Comparison of ENCODE assay signal across 18 cellular contexts in genomic region chr7:46461334-46461777, GRCh38.
"Had no signal": no experiment of that assay in that cellular context is flagged by ENCODE, and none has a peak within 500 bp of the region (broad histone marks: within the 10 kb centered on the region; RNA-seq: fewer than 3 reads in every experiment).

No MANE protein-coding gene starts in this region.

- DNase-seq: activated CD4-positive, alpha-beta T cell treated with anti-CD3 and anti-CD28 coated beads for 48 hours; activated CD8-positive, alpha-beta memory T cell treated with anti-CD3 and anti-CD28 coated beads, Interleukin-2, amount 50 U/mL, for 48 hours; activated CD8-positive, alpha-beta T cell treated with anti-CD3 and anti-CD28 coated beads, Interleukin-2, amount 10 ng/mL, durations not matched to agents 7 days and 5 days; activated naive CD4-positive, alpha-beta T cell treated with anti-CD3 and anti-CD28 coated beads, Interleukin-2, amount 10 ng/mL, durations not matched to agents 7 days and 5 days; body of pancreas; dorsolateral prefrontal cortex; lower lobe of right lung; naive thymus-derived CD4-positive, alpha-beta T cell; posterior cingulate gyrus; stimulated activated naive B cell treated with anti-CD40 and anti-IgM and Interleukin-4, amounts not matched to agents 10 μg/mL and 1 μg/mL and 100 μg/mL, for 72 hours; T-helper 9 cell; upper lobe of left lung; WERI-Rb-1 had no signal

- H3K4me3 ChIP-seq: body of pancreas, dorsolateral prefrontal cortex, esophagus muscularis mucosa, gastroesophageal sphincter, lower lobe of right lung, right atrium auricular region, SJSA1, upper lobe of left lung had no signal

- H3K27me3 ChIP-seq: body of pancreas, esophagus muscularis mucosa, gastroesophageal sphincter, neutrophil, right atrium auricular region, SJSA1, upper lobe of left lung had no signal

- H3K36me3 ChIP-seq: esophagus muscularis mucosa, gastroesophageal sphincter, lower lobe of right lung, neutrophil, right atrium auricular region, SJSA1, upper lobe of left lung, WERI-Rb-1 had no signal

- H3K27ac ChIP-seq: body of pancreas, dorsolateral prefrontal cortex, esophagus muscularis mucosa, gastroesophageal sphincter, lower lobe of right lung, neutrophil, right atrium auricular region, SJSA1, upper lobe of left lung, WERI-Rb-1 had no signal

- H3K36me3 Mint-ChIP-seq: activated naive CD4-positive, alpha-beta T cell treated with anti-CD3 and anti-CD28 coated beads, Interleukin-2, amount 10 ng/mL, durations not matched to agents 7 days and 5 days; naive thymus-derived CD4-positive, alpha-beta T cell; stimulated activated naive B cell treated with anti-CD40 and anti-IgM and Interleukin-4, amounts not matched to agents 10 μg/mL and 1 μg/mL and 100 μg/mL, for 72 hours had no signal

- H3K27ac Mint-ChIP-seq: activated CD8-positive, alpha-beta T cell treated with anti-CD3 and anti-CD28 coated beads, Interleukin-2, amount 10 ng/mL, durations not matched to agents 7 days and 5 days; activated naive CD4-positive, alpha-beta T cell treated with anti-CD3 and anti-CD28 coated beads, Interleukin-2, amount 10 ng/mL, durations not matched to agents 7 days and 5 days; naive thymus-derived CD4-positive, alpha-beta T cell; stimulated activated naive B cell treated with anti-CD40 and anti-IgM and Interleukin-4, amounts not matched to agents 10 μg/mL and 1 μg/mL and 100 μg/mL, for 72 hours had no signal

- H3K4me3 Mint-ChIP-seq: activated CD8-positive, alpha-beta T cell treated with anti-CD3 and anti-CD28 coated beads, Interleukin-2, amount 10 ng/mL, durations not matched to agents 7 days and 5 days; activated naive CD4-positive, alpha-beta T cell treated with anti-CD3 and anti-CD28 coated beads, Interleukin-2, amount 10 ng/mL, durations not matched to agents 7 days and 5 days; naive thymus-derived CD4-positive, alpha-beta T cell; stimulated activated naive B cell treated with anti-CD40 and anti-IgM and Interleukin-4, amounts not matched to agents 10 μg/mL and 1 μg/mL and 100 μg/mL, for 72 hours had no signal

- ATAC-seq: activated CD8-positive, alpha-beta T cell treated with anti-CD3 and anti-CD28 coated beads, Interleukin-2, amount 10 ng/mL, durations not matched to agents 7 days and 5 days; body of pancreas; gastroesophageal sphincter; lower lobe of right lung; naive thymus-derived CD4-positive, alpha-beta T cell; stimulated activated naive B cell treated with anti-CD40 and anti-IgM and Interleukin-4, amounts not matched to agents 10 μg/mL and 1 μg/mL and 100 μg/mL, for 72 hours had no signal

- H3K4me1 Mint-ChIP-seq: activated naive CD4-positive, alpha-beta T cell treated with anti-CD3 and anti-CD28 coated beads, Interleukin-2, amount 10 ng/mL, durations not matched to agents 7 days and 5 days; naive thymus-derived CD4-positive, alpha-beta T cell; stimulated activated naive B cell treated with anti-CD40 and anti-IgM and Interleukin-4, amounts not matched to agents 10 μg/mL and 1 μg/mL and 100 μg/mL, for 72 hours had no signal

- H3K27me3 Mint-ChIP-seq: activated naive CD4-positive, alpha-beta T cell treated with anti-CD3 and anti-CD28 coated beads, Interleukin-2, amount 10 ng/mL, durations not matched to agents 7 days and 5 days; naive thymus-derived CD4-positive, alpha-beta T cell; stimulated activated naive B cell treated with anti-CD40 and anti-IgM and Interleukin-4, amounts not matched to agents 10 μg/mL and 1 μg/mL and 100 μg/mL, for 72 hours had no signal

- H3K4me1 ChIP-seq: body of pancreas, esophagus muscularis mucosa, gastroesophageal sphincter, lower lobe of right lung, right atrium auricular region, upper lobe of left lung had no signal
